In genomic region chr3:82208002-82208710, GRCh38 we compare ENCODE assay signal across 30 cellular contexts.
"Had no signal": no experiment of that assay in that cellular context is flagged by ENCODE, and none has a peak within 500 bp of the region (broad histone marks: within the 10 kb centered on the region; RNA-seq: fewer than 3 reads in every experiment).

No MANE protein-coding gene starts in this region.

- H3K36me3 Mint-ChIP-seq: activated naive CD8-positive, alpha-beta T cell; brain; stimulated activated effector memory CD8-positive, alpha-beta T cell treated with anti-CD3 and anti-CD28 coated beads, Interleukin-12 subunit alpha, Interleukin-12 subunit beta, amount 100 ng/mL, for 72 hours had no signal

- H3K9me3 Mint-ChIP-seq: brain; nephron; T-helper 1 cell treated with Interleukin-12 subunit alpha and Interleukin-12 subunit beta and Interleukin-4 antibody, amounts not matched to agents 30 μg/mL and 1 μg/mL, for 36 hours had no signal

- DNase-seq: activated B cell treated with CpG ODN at 0.5 μM for 24 hours; activated CD8-positive, alpha-beta T cell treated with anti-CD3 and anti-CD28 coated beads, Interleukin-2, amount 10 ng/mL, durations not matched to agents 7 days and 5 days; activated effector memory CD4-positive, alpha-beta T cell treated with Interleukin-2 at 50 U/mL for 16 hours; activated naive CD4-positive, alpha-beta T cell treated with Interleukin-2 at 50 U/mL for 16 hours; activated T-cell treated with anti-CD3 and anti-CD28 coated beads for 4 hours; anterior cingulate cortex; dorsolateral prefrontal cortex; effector memory CD4-positive, alpha-beta T cell; gastrocnemius medialis; glutamatergic neuron; left lung; lower lobe of right lung; mucosa of descending colon; ovary; retina; sigmoid colon; small intestine; stimulated activated CD4-positive, alpha-beta T cell treated with anti-CD3 and anti-CD28 coated beads, Interleukin-4, amount 100 ng/mL, for 24 hours; stimulated activated naive CD8-positive, alpha-beta T cell treated with anti-CD3 and anti-CD28 coated beads, Interleukin-15, amount 100 ng/mL, for 72 hours; SW 1271; T1000; thyroid gland; upper lobe of right lung had no signal

- H3K27ac Mint-ChIP-seq: activated B cell treated with CpG ODN at 0.5 μM for 24 hours; activated CD8-positive, alpha-beta T cell treated with anti-CD3 and anti-CD28 coated beads, Interleukin-2, amount 10 ng/mL, durations not matched to agents 7 days and 5 days; activated naive CD8-positive, alpha-beta T cell; brain; nephron; stimulated activated effector memory CD8-positive, alpha-beta T cell treated with anti-CD3 and anti-CD28 coated beads, Interleukin-12 subunit alpha, Interleukin-12 subunit beta, amount 100 ng/mL, for 72 hours; stimulated activated naive CD8-positive, alpha-beta T cell treated with anti-CD3 and anti-CD28 coated beads, Interleukin-15, amount 100 ng/mL, for 72 hours; T-helper 1 cell treated with Interleukin-12 subunit alpha and Interleukin-12 subunit beta and Interleukin-4 antibody, amounts not matched to agents 30 μg/mL and 1 μg/mL, for 36 hours had no signal

- H3K4me3 Mint-ChIP-seq: activated B cell treated with CpG ODN at 0.5 μM for 24 hours; activated CD8-positive, alpha-beta T cell treated with anti-CD3 and anti-CD28 coated beads, Interleukin-2, amount 10 ng/mL, durations not matched to agents 7 days and 5 days; activated naive CD8-positive, alpha-beta T cell; brain; nephron; stimulated activated effector memory CD8-positive, alpha-beta T cell treated with anti-CD3 and anti-CD28 coated beads, Interleukin-12 subunit alpha, Interleukin-12 subunit beta, amount 100 ng/mL, for 72 hours; stimulated activated naive CD8-positive, alpha-beta T cell treated with anti-CD3 and anti-CD28 coated beads, Interleukin-15, amount 100 ng/mL, for 72 hours; T-helper 1 cell treated with Interleukin-12 subunit alpha and Interleukin-12 subunit beta and Interleukin-4 antibody, amounts not matched to agents 30 μg/mL and 1 μg/mL, for 36 hours had no signal

- ATAC-seq: activated CD8-positive, alpha-beta T cell treated with anti-CD3 and anti-CD28 coated beads, Interleukin-2, amount 10 ng/mL, durations not matched to agents 7 days and 5 days; gastrocnemius medialis; left lung; lower lobe of right lung; mucosa of descending colon; stimulated activated effector memory CD8-positive, alpha-beta T cell treated with anti-CD3 and anti-CD28 coated beads, Interleukin-12 subunit alpha, Interleukin-12 subunit beta, amount 100 ng/mL, for 72 hours; stimulated activated naive CD8-positive, alpha-beta T cell treated with anti-CD3 and anti-CD28 coated beads, Interleukin-15, amount 100 ng/mL, for 72 hours; upper lobe of right lung had no signal

- H3K4me3 ChIP-seq: coronary artery, dorsolateral prefrontal cortex, gastrocnemius medialis, left lung, lower lobe of right lung, mucosa of descending colon, ovary, prostate gland, sigmoid colon, thyroid gland, upper lobe of right lung had no signal

- H3K4me1 Mint-ChIP-seq: brain; nephron; stimulated activated effector memory CD8-positive, alpha-beta T cell treated with anti-CD3 and anti-CD28 coated beads, Interleukin-12 subunit alpha, Interleukin-12 subunit beta, amount 100 ng/mL, for 72 hours; stimulated activated naive CD8-positive, alpha-beta T cell treated with anti-CD3 and anti-CD28 coated beads, Interleukin-15, amount 100 ng/mL, for 72 hours had no signal

- H3K27me3 Mint-ChIP-seq: activated B cell treated with CpG ODN at 0.5 μM for 24 hours; activated naive CD8-positive, alpha-beta T cell; stimulated activated naive CD8-positive, alpha-beta T cell treated with anti-CD3 and anti-CD28 coated beads, Interleukin-15, amount 100 ng/mL, for 72 hours had no signal
